In genomic region chr2:148607553-148607952, GRCh38 we compare ENCODE assay signal across 18 cellular contexts. TPM values are rescaled to one million over a fixed set of nuclear protein-coding genes. Genes with fewer than 3 reads are reported as not detected.
DNase-seq lines count a peak whose midpoint lies in the region; ATAC-seq and TF ChIP-seq lines count a peak whose summit lies in the region.
"Had no signal": no experiment of that assay in that cellular context is flagged by ENCODE, and none has a peak within 500 bp of the region (broad histone marks: within the 10 kb centered on the region; RNA-seq: fewer than 3 reads in every experiment).

No MANE protein-coding gene starts in this region.

- H3K27ac ChIP-seq in mammary epithelial cell (ENCODE audit: insufficient read depth, low read depth, low read length) (no peak overlapping the region), breast epithelium (no peak overlapping the region), PC-3 (ENCODE audit: low read length) (no peak overlapping the region), left lung (no peak overlapping the region), upper lobe of right lung (no peak overlapping the region)
- H3K27ac ChIP-seq: A549, RWPE1 had no signal

- H3K36me3 ChIP-seq in mammary epithelial cell (ENCODE audit: insufficient read depth, low read length): no peaks in the 10 kb centered on the region
- no peaks in the 10 kb centered on the region for H3K36me3 ChIP-seq in breast epithelium
- no peaks in the 10 kb centered on the region for H3K36me3 ChIP-seq in PC-3 (ENCODE audit: low read depth, low read length)
- H3K36me3 ChIP-seq in left lung: no peaks in the 10 kb centered on the region
- no peaks in the 10 kb centered on the region for H3K36me3 ChIP-seq in upper lobe of right lung

- H3K9me2 ChIP-seq in PC-3 (replicated peaks; ENCODE audit: low read length): no peaks in the 10 kb centered on the region

- DNase-seq in mammary epithelial cell: peak; percentile 11
- DNase-seq in breast epithelium (ENCODE audit: low spot score in 2 of 2): no peak
- peak; percentile 63 for DNase-seq in PC-3
- no peak for DNase-seq in left lung
- DNase-seq in upper lobe of right lung: no peak
- no peak for DNase-seq in activated T-helper 1 cell treated with anti-CD3 and anti-CD28 coated beads, Interleukin-12 subunit alpha, Interleukin-12 subunit beta, Interleukin-2, Interleukin-4 antibody, amounts not matched to agents 30 ng/mL and 10 ng/mL and 1 ng/mL, durations not matched to agents 14 hours and 24 hours and 36 hours (ENCODE audit: low spot score)
- DNase-seq in activated CD4-positive, alpha-beta T cell treated with anti-CD3 and anti-CD28 coated beads for 1 hour: no peak
- DNase-seq in stimulated activated naive CD8-positive, alpha-beta T cell treated with anti-CD3 and anti-CD28 coated beads, Interleukin-15, Interleukin-2, amounts not matched to agents 100 U/mL and 50 U/mL, for 24 hours: no peak
- DNase-seq: Caco-2; CD4-positive, alpha-beta T cell; NCI-H187; NCI-H226; NCI-H526; SIG-M5 had no signal

- ATAC-seq in PC-3 (peak; percentile 42; the same call in 1 of the 2 replicates), left lung (peak; percentile 56), upper lobe of right lung (peak; percentile 80)
- no peak for ATAC-seq in stimulated activated naive CD8-positive, alpha-beta T cell treated with anti-CD3 and anti-CD28 coated beads, Interleukin-15, Interleukin-2, amounts not matched to agents 100 U/mL and 50 U/mL, for 24 hours
- ATAC-seq: A549, K562, SK-N-SH treated with all-trans-retinoic acid at 6 μM for 48 hours had no signal

- H2AFZ ChIP-seq in mammary epithelial cell (ENCODE audit: low read depth, low read length): no peak overlapping the region
- no peak overlapping the region for H2AFZ ChIP-seq in PC-3 (ENCODE audit: low read length)

- no peak for TF ChIP-seq CTCF in mammary epithelial cell (conservative IDR thresholded peaks at IDR 0.05 in 1 of 2, IDR thresholded peaks at IDR 0.05 in 1 of 2; ENCODE audit: extremely low read depth in 1 of 2, insufficient read depth in 1 of 2, low read depth in 1 of 2, low read length in 2 of 2)
- no peak for TF ChIP-seq CTCF in breast epithelium (IDR thresholded peaks at IDR 0.05)
- no peak for TF ChIP-seq CTCF in PC-3 (conservative IDR thresholded peaks at IDR 0.05; ENCODE audit: low read depth, low read length)
- TF ChIP-seq CTCF in left lung (IDR thresholded peaks at IDR 0.05): no peak
- no peak for TF ChIP-seq CTCF in upper lobe of right lung (IDR thresholded peaks at IDR 0.05)

- no peak overlapping the region for H3K4me3 Mint-ChIP-seq in activated T-helper 1 cell treated with anti-CD3 and anti-CD28 coated beads, Interleukin-12 subunit alpha, Interleukin-12 subunit beta, Interleukin-2, Interleukin-4 antibody, amounts not matched to agents 30 ng/mL and 10 ng/mL and 1 ng/mL, durations not matched to agents 14 hours and 24 hours and 36 hours
- H3K4me3 Mint-ChIP-seq: CD4-positive, alpha-beta T cell had no signal

- no peak overlapping the region for H3K9ac ChIP-seq in mammary epithelial cell (ENCODE audit: insufficient read depth, low read length)
- no peak overlapping the region for H3K9ac ChIP-seq in PC-3 (ENCODE audit: low read length)

- intact Hi-C loops in mammary epithelial cell (cut with micrococcal nuclease): no loop called here
- intact Hi-C loops in breast epithelium (cut with DNase I; ENCODE audit: low total_unique reads): no loop called here
- intact Hi-C loops in PC-3 (cut with micrococcal nuclease): no loop called here
- intact Hi-C loops in left lung (cut with DNase I): no loop called here
- intact Hi-C loops in upper lobe of right lung (cut with DNase I): no loop called here
- intact Hi-C loops in activated T-helper 1 cell treated with anti-CD3 and anti-CD28 coated beads, Interleukin-12 subunit alpha, Interleukin-12 subunit beta, Interleukin-2, Interleukin-4 antibody, amounts not matched to agents 30 ng/mL and 10 ng/mL and 1 ng/mL, durations not matched to agents 14 hours and 24 hours and 36 hours (cut with micrococcal nuclease): no loop called here

- peaks cover 2% of the 10 kb centered on the region for H3K36me3 Mint-ChIP-seq in activated T-helper 1 cell treated with anti-CD3 and anti-CD28 coated beads, Interleukin-12 subunit alpha, Interleukin-12 subunit beta, Interleukin-2, Interleukin-4 antibody, amounts not matched to agents 30 ng/mL and 10 ng/mL and 1 ng/mL, durations not matched to agents 14 hours and 24 hours and 36 hours (ENCODE audit: low read depth)

- H3K4me2 ChIP-seq in mammary epithelial cell (ENCODE audit: insufficient read depth, low read depth, low read length) (no peak overlapping the region), PC-3 (ENCODE audit: low read length) (no peak overlapping the region)
- H3K4me2 ChIP-seq: A549 had no signal

- peaks cover 7% of the 10 kb centered on the region for H3K27me3 Mint-ChIP-seq in activated T-helper 1 cell treated with anti-CD3 and anti-CD28 coated beads, Interleukin-12 subunit alpha, Interleukin-12 subunit beta, Interleukin-2, Interleukin-4 antibody, amounts not matched to agents 30 ng/mL and 10 ng/mL and 1 ng/mL, durations not matched to agents 14 hours and 24 hours and 36 hours (ENCODE audit: insufficient read depth)
- H3K27me3 Mint-ChIP-seq: CD4-positive, alpha-beta T cell had no signal

- in situ Hi-C loops in mammary epithelial cell (cut with MboI; ENCODE audit: low sequenced_read_pairs in 2 of 2): no loop called here

- peaks cover 7% of the 10 kb centered on the region for H3K9me3 Mint-ChIP-seq in activated T-helper 1 cell treated with anti-CD3 and anti-CD28 coated beads, Interleukin-12 subunit alpha, Interleukin-12 subunit beta, Interleukin-2, Interleukin-4 antibody, amounts not matched to agents 30 ng/mL and 10 ng/mL and 1 ng/mL, durations not matched to agents 14 hours and 24 hours and 36 hours

- POLR2A ChIA-PET in PC-3 (lab: Charles Lee; ENCODE audit: unreplicated experiment): no interaction called here

- BruUV-seq in mammary epithelial cell (replicated peaks; lab: Mats Ljungman, UMichigan) (no TSS peak), PC-3 (replicated peaks; lab: Mats Ljungman, UMichigan) (no TSS peak)

- no peak for TF ChIP-seq POLR2A in breast epithelium (IDR thresholded peaks at IDR 0.05)

- H3K27me3 ChIP-seq in mammary epithelial cell (ENCODE audit: insufficient read depth, low read length): no peaks in the 10 kb centered on the region
- no peaks in the 10 kb centered on the region for H3K27me3 ChIP-seq in breast epithelium
- H3K27me3 ChIP-seq in PC-3 (ENCODE audit: low read length): no peaks in the 10 kb centered on the region
- H3K27me3 ChIP-seq in left lung: no peaks in the 10 kb centered on the region
- no peaks in the 10 kb centered on the region for H3K27me3 ChIP-seq in upper lobe of right lung

- 86% methylated on average over 4 of the region's 4 CpGs for WGBS in mammary epithelial cell (ENCODE audit: low coverage, missing lambda C conversion rate)

- H3K79me2 ChIP-seq in mammary epithelial cell (ENCODE audit: insufficient read depth, low read length): no peaks in the 10 kb centered on the region
- no peaks in the 10 kb centered on the region for H3K79me2 ChIP-seq in PC-3 (ENCODE audit: low read length)

- H3K4me1 Mint-ChIP-seq in activated T-helper 1 cell treated with anti-CD3 and anti-CD28 coated beads, Interleukin-12 subunit alpha, Interleukin-12 subunit beta, Interleukin-2, Interleukin-4 antibody, amounts not matched to agents 30 ng/mL and 10 ng/mL and 1 ng/mL, durations not matched to agents 14 hours and 24 hours and 36 hours (ENCODE audit: low read depth): peaks cover 24% of the 10 kb centered on the region

- no peaks in the 10 kb centered on the region for H3F3A ChIP-seq in PC-3 (ENCODE audit: low read length, unreplicated experiment)

- dilution Hi-C loops in mammary epithelial cell (cut with HindIII; ENCODE audit: low sequenced_read_pairs): no loop called here

- CTCF ChIA-PET in mammary epithelial cell (lab: Charles Lee; ENCODE audit: low non-redundant PET) (no interaction called here), PC-3 (lab: Charles Lee) (no interaction called here)

- H3K4me3 ChIP-seq in mammary epithelial cell (replicated peaks in 1 of 3; ENCODE audit: insufficient read depth in 1 of 3, low read depth in 2 of 3, low read length in 3 of 3): no peak overlapping the region
- H3K4me3 ChIP-seq in breast epithelium: no peak overlapping the region
- H3K4me3 ChIP-seq in PC-3 (ENCODE audit: low read length): no peak overlapping the region
- no peak overlapping the region for H3K4me3 ChIP-seq in left lung
- H3K4me3 ChIP-seq in upper lobe of right lung: no peak overlapping the region
- H3K4me3 ChIP-seq: A549, K562 had no signal

- H3K27ac Mint-ChIP-seq in activated T-helper 1 cell treated with anti-CD3 and anti-CD28 coated beads, Interleukin-12 subunit alpha, Interleukin-12 subunit beta, Interleukin-2, Interleukin-4 antibody, amounts not matched to agents 30 ng/mL and 10 ng/mL and 1 ng/mL, durations not matched to agents 14 hours and 24 hours and 36 hours: no peak overlapping the region
- H3K27ac Mint-ChIP-seq: CD4-positive, alpha-beta T cell had no signal

- H3K9me3 ChIP-seq in mammary epithelial cell (replicated peaks; ENCODE audit: insufficient read depth, low read length) (no peaks in the 10 kb centered on the region), breast epithelium (peaks cover 0 to 6% of the 10 kb centered on the region in 2 donors), PC-3 (ENCODE audit: low read length) (no peaks in the 10 kb centered on the region), left lung (no peaks in the 10 kb centered on the region), upper lobe of right lung (no peaks in the 10 kb centered on the region)
- H3K9me3 ChIP-seq: Caco-2 had no signal

- H4K20me1 ChIP-seq in mammary epithelial cell (ENCODE audit: insufficient read depth, low read length) (no peaks in the 10 kb centered on the region), PC-3 (ENCODE audit: low read length) (no peaks in the 10 kb centered on the region)

- no peaks in the 10 kb centered on the region for H3K4me1 ChIP-seq in mammary epithelial cell (ENCODE audit: insufficient read depth, low read length)
- no peaks in the 10 kb centered on the region for H3K4me1 ChIP-seq in breast epithelium
- no peaks in the 10 kb centered on the region for H3K4me1 ChIP-seq in PC-3 (ENCODE audit: insufficient read depth, low read length)
- no peaks in the 10 kb centered on the region for H3K4me1 ChIP-seq in left lung
- H3K4me1 ChIP-seq in upper lobe of right lung: no peaks in the 10 kb centered on the region
- H3K4me1 ChIP-seq: A549, Caco-2 had no signal

RNA-seq across cellular contexts. Expression of gene EPC2, which starts 37.0 kb away (rescaled TPM):
- total RNA-seq in mammary epithelial cell (10 to 100 TPM; 17.3 to 20.6 TPM), breast epithelium (10 to 100 TPM; 30.5 to 58.5 (median 44.2) TPM), PC-3 (2014; rRNA removed) (16.8 and 20.6 TPM in 2 replicates), left lung (10 to 100 TPM; 28.7 to 30.6 TPM), upper lobe of right lung (40.1 TPM)
- polyA plus RNA-seq in mammary epithelial cell: 7.3 TPM
- polyA minus RNA-seq in mammary epithelial cell: 8.3 TPM
- total RNA-seq in activated T-helper 1 cell treated with anti-CD3 and anti-CD28 coated beads, Interleukin-12 subunit alpha, Interleukin-12 subunit beta, Interleukin-2, Interleukin-4 antibody, amounts not matched to agents 30 ng/mL and 10 ng/mL and 1 ng/mL, durations not matched to agents 14 hours and 24 hours and 36 hours: 36.2 and 36.9 TPM in 2 replicates

Comparison
In these comparisons a context has a peak if more than half of its experiments do, and no peak if none do; other contexts are left out.
1. DNase-seq: peak in mammary epithelial cell (single experiment) and PC-3 (single experiment); none in breast epithelium (0 of 2), left lung (0 of 2), upper lobe of right lung (single experiment), activated T-helper 1 cell treated with anti-CD3 and anti-CD28 coated beads, Interleukin-12 subunit alpha, Interleukin-12 subunit beta, Interleukin-2, Interleukin-4 antibody, amounts not matched to agents 30 ng/mL and 10 ng/mL and 1 ng/mL, durations not matched to agents 14 hours and 24 hours and 36 hours (single experiment), activated CD4-positive, alpha-beta T cell treated with anti-CD3 and anti-CD28 coated beads for 1 hour (single experiment) and stimulated activated naive CD8-positive, alpha-beta T cell treated with anti-CD3 and anti-CD28 coated beads, Interleukin-15, Interleukin-2, amounts not matched to agents 100 U/mL and 50 U/mL, for 24 hours (single experiment).